Comparison of ENCODE assay signal across 14 cellular contexts in genomic region chr20:11401988-11402387, GRCh38.
DNase-seq lines count a peak whose midpoint lies in the region; ATAC-seq, FAIRE-seq and TF ChIP-seq lines count a peak whose summit lies in the region.
"Had no signal": no experiment of that assay in that cellular context is flagged by ENCODE, and none has a peak within 500 bp of the region (broad histone marks: within the 10 kb centered on the region; RNA-seq: fewer than 3 reads in every experiment).

No MANE protein-coding gene starts in this region.

- H3K9me3 ChIP-seq in RWPE2 (ENCODE audit: severe bottlenecking): no peaks in the 10 kb centered on the region

- no peak for FAIRE-seq in HTR-8/SVneo (lab: Jason Lieb, UNC)

- ATAC-seq in GM19035 (IDR thresholded peaks at IDR 0.05; ENCODE audit: unreplicated experiment): peak; percentile 76
- ATAC-seq in RWPE2 (ENCODE audit: low read depth): peak; percentile 36; the same call in 1 of the 3 replicates
- ATAC-seq in left colon: no peak
- ATAC-seq: activated T-cell treated with anti-CD3 and anti-CD28 coated beads, Interleukin-2, amount 50 U/mL, for 72 hours had no signal

- no peak for TF ChIP-seq CTCF in RWPE2 (IDR thresholded peaks at IDR 0.05; ENCODE audit: poor library complexity, severe bottlenecking)

- H3K4me1 ChIP-seq in RWPE2 (ENCODE audit: insufficient read depth, poor library complexity, severe bottlenecking): peaks cover 20% of the 10 kb centered on the region

- DNase-seq in ACHN (peak; percentile 30), HTR-8/SVneo (ENCODE audit: insufficient read length, low spot score) (peak; percentile 5), RWPE2 (ENCODE audit: low spot score) (no peak), HT-29 (ENCODE audit: low spot score) (no peak), cerebellar cortex (ENCODE audit: low spot score) (no peak), left colon (no peak), NCI-H2107 treated with DMSO at 0.1 percent for 48 hours (lab: John Stamatoyannopoulos, UW; ENCODE audit: unreplicated experiment) (no peak)
- DNase-seq: activated CD4-positive, alpha-beta T cell treated with anti-CD3 and anti-CD28 coated beads for 1 hour; activated T-cell treated with anti-CD3 and anti-CD28 coated beads, Interleukin-2, amount 50 U/mL, for 72 hours; amygdala; dermis blood vessel endothelial cell; posterior cingulate gyrus; SW 1271 had no signal

- H3K27ac ChIP-seq in RWPE2 (ENCODE audit: poor library complexity, severe bottlenecking): no peak overlapping the region

- H3K4me3 ChIP-seq in RWPE2 (ENCODE audit: severe bottlenecking): no peak overlapping the region

- H3K27me3 ChIP-seq in RWPE2 (ENCODE audit: insufficient read depth, poor library complexity, severe bottlenecking): no peaks in the 10 kb centered on the region

- intact Hi-C loops in left colon (cut with DNase I, micrococcal nuclease): no loop called here

- H3K36me3 ChIP-seq in RWPE2 (ENCODE audit: low read depth): no peaks in the 10 kb centered on the region

- in situ Hi-C loops in ACHN (cut with HindIII; ENCODE audit: low pct_ligation_motif_present, low pct_unique_long_range_greater_than_20kb, low sequenced_read_pairs): no loop called here

Comparison
In these comparisons a context has a peak if more than half of its experiments do, and no peak if none do; other contexts are left out.
1. DNase-seq: peak in ACHN (single experiment) and HTR-8/SVneo (single experiment); none in RWPE2 (single experiment), HT-29 (single experiment), cerebellar cortex (single experiment), left colon (0 of 2) and NCI-H2107 treated with DMSO at 0.1 percent for 48 hours (single experiment).